Comparison of ENCODE assay signal across 8 cellular contexts in genomic region chr1:21334214-21335087, GRCh38. TPM values are rescaled to one million over a fixed set of nuclear protein-coding genes. Genes with fewer than 3 reads are reported as not detected.
DNase-seq lines count a peak whose midpoint lies in the region; ATAC-seq and TF ChIP-seq lines count a peak whose summit lies in the region.

No MANE protein-coding gene starts in this region.

- H3K27me3 Mint-ChIP-seq in type B pancreatic cell = no peaks in the 10 kb centered on the region

- POLR2A ChIA-PET in RWPE1 (lab: Yijun Ruan, JAX; ENCODE audit: low non-redundant PET) = no interaction called here

- peak; percentile 63 for DNase-seq in AG09319 (ENCODE audit: extremely low read depth, low read depth)
- DNase-seq in RWPE1 (ENCODE audit: low spot score) = peak; percentile 41
- peak; percentile 41 for DNase-seq in activated gamma-delta T cell (lab: John Stamatoyannopoulos, UW)
- peak; percentile 60 for DNase-seq in germinal center (ENCODE audit: low spot score)
- DNase-seq in pons (ENCODE audit: low spot score) = peak; percentile 76
- DNase-seq in type B pancreatic cell (ENCODE audit: extremely low spot score, unreplicated experiment) = no peak

- peak overlapping the region; percentile 64 for H3K27ac Mint-ChIP-seq in type B pancreatic cell

- TF ChIP-seq CTCF in AG09319 (IDR thresholded peaks at IDR 0.05; ENCODE audit: low read depth, low read length) (peak; percentile 97), RWPE1 (conservative IDR thresholded peaks at IDR 0.05; ENCODE audit: low read depth) (peak; percentile 67), type B pancreatic cell (conservative IDR thresholded peaks at IDR 0.05) (peak; percentile 80)

- H3K9me3 Mint-ChIP-seq in type B pancreatic cell = no peaks in the 10 kb centered on the region

- peaks cover 63% of the 10 kb centered on the region for H3K4me1 Mint-ChIP-seq in type B pancreatic cell (ENCODE audit: unreplicated experiment)

- no peaks in the 10 kb centered on the region for H3K36me3 Mint-ChIP-seq in type B pancreatic cell

- ATAC-seq in GM18873 (IDR thresholded peaks at IDR 0.05; ENCODE audit: low FRiP score, unreplicated experiment) = peak; percentile 76
- peak; percentile 84 for ATAC-seq in HG03175 (IDR thresholded peaks at IDR 0.05; ENCODE audit: unreplicated experiment)

- H3K27ac ChIP-seq in RWPE1 = peak overlapping the region; percentile 82

- CTCF ChIA-PET in RWPE1 (lab: Yijun Ruan, JAX) = interaction anchor here (0.5 to 1.1 kb wide), 5 partner anchors 17 to 671 kb away, joined by 3 to 7 read pairs (median 3); no protein-coding TSS in a partner anchor

- H3K4me3 Mint-ChIP-seq in type B pancreatic cell = no peak overlapping the region

RNA-seq across cellular contexts. Expression of gene ECE1, which starts 44.2 kb away (rescaled TPM):
- 37.2 and 49.8 TPM in 2 replicates for total RNA-seq in type B pancreatic cell (ENCODE audit: low replicate concordance)
